ENCODE assay signal across 8 cellular contexts in genomic region chr1:226310123-226310540, GRCh38. TPM values are rescaled to one million over a fixed set of nuclear protein-coding genes. Genes with fewer than 3 reads are reported as not detected.
A peak's percentile ranks its signal among the peaks of the same experiment; 100 is the strongest.
DNase-seq lines count a peak whose midpoint lies in the region; ATAC-seq and TF ChIP-seq lines count a peak whose summit lies in the region.

No MANE protein-coding gene starts in this region.

- H3K36me3 Mint-ChIP-seq in naive thymus-derived CD4-positive, alpha-beta T cell = no peaks in the 10 kb centered on the region

- H3K9me3 ChIP-seq in HUES64 (ENCODE audit: insufficient read depth, low read depth, low read length) (no peaks in the 10 kb centered on the region), ascending aorta (no peaks in the 10 kb centered on the region), Peyer's patch (no peaks in the 10 kb centered on the region)
- H3K9me3 ChIP-seq in naive thymus-derived CD4-positive, alpha-beta T cell (ENCODE audit: control insufficient read depth in 2 of 3, low read length in 3 of 3) = no peaks in the 10 kb centered on the region

- ATAC-seq in naive thymus-derived CD4-positive, alpha-beta T cell = no peak
- no peak for ATAC-seq in GM21737 (IDR thresholded peaks at IDR 0.05; ENCODE audit: unreplicated experiment)

- H3K9ac ChIP-seq in HUES64 (ENCODE audit: low read depth, low read length) = no peak overlapping the region

- H3K4me1 ChIP-seq in HUES64 (ENCODE audit: insufficient read depth, low read length) (peaks cover 24% of the 10 kb centered on the region), ascending aorta (peaks cover 2 to 8% of the 10 kb centered on the region in 2 donors), Peyer's patch (peaks cover 0 to 23% (median 5%) of the 10 kb centered on the region in 4 donors)
- H3K4me1 ChIP-seq in naive thymus-derived CD4-positive, alpha-beta T cell (ENCODE audit: control insufficient read depth in 2 of 2, insufficient read depth in 2 of 2, low read length in 2 of 2) = peaks cover 5% of the 10 kb centered on the region in 2 donors

- H3K9me3 Mint-ChIP-seq in naive thymus-derived CD4-positive, alpha-beta T cell = peaks cover 0 to 5% (median 0%) of the 10 kb centered on the region in 11 donors

- POLR2A ChIA-PET in naive thymus-derived CD4-positive, alpha-beta T cell (lab: Charles Lee) = interaction anchor here (0.8 to 1.7 kb wide), 2 partner anchors 97 to 187 kb away, joined by 4 to 8 read pairs; partner anchors contain the start of gene PARP1

- no peak for TF ChIP-seq POLR2A in Peyer's patch (IDR thresholded peaks at IDR 0.05)

- peak overlapping the region; percentile 94; the same call in 1 of the 2 replicates for H3K27ac ChIP-seq in C4-2B
- H3K27ac ChIP-seq in HUES64 (ENCODE audit: low read depth, low read length) = no peak overlapping the region
- H3K27ac ChIP-seq in ascending aorta = no peak overlapping the region
- H3K27ac ChIP-seq in naive thymus-derived CD4-positive, alpha-beta T cell (ENCODE audit: low read depth, low read length) = no peak overlapping the region
- H3K27ac ChIP-seq in Peyer's patch = peak overlapping the region in 2 of 4 donors; percentile 18 to 37

- no peak for DNase-seq in ascending aorta (ENCODE audit: low spot score in 2 of 2)
- DNase-seq in naive thymus-derived CD4-positive, alpha-beta T cell = no peak
- DNase-seq in stimulated activated CD4-positive, alpha-beta T cell treated with anti-CD3 and anti-CD28 coated beads, Interleukin-4, amount 100 ng/mL, for 4 hours = no peak
- DNase-seq in DMS 273 treated with DMSO at 0.1 percent for 48 hours (lab: John Stamatoyannopoulos, UW) = no peak
- DNase-seq in Peyer's patch = no peak

- H3K4me1 Mint-ChIP-seq in naive thymus-derived CD4-positive, alpha-beta T cell = peaks cover 8 to 33% (median 18%) of the 10 kb centered on the region in 7 donors

- peak overlapping the region; percentile 73 to 94 (median 80) for H3K4me3 Mint-ChIP-seq in naive thymus-derived CD4-positive, alpha-beta T cell

- peaks cover 5 to 30% (median 15%) of the 10 kb centered on the region in 5 donors for H3K27me3 Mint-ChIP-seq in naive thymus-derived CD4-positive, alpha-beta T cell

- peak overlapping the region in 4 of 9 donors; percentile 13 to 84 (median 63) for H3K27ac Mint-ChIP-seq in naive thymus-derived CD4-positive, alpha-beta T cell

- CTCF ChIA-PET in naive thymus-derived CD4-positive, alpha-beta T cell (lab: Charles Lee) = interaction anchor here (1.4 to 1.5 kb wide), 2 partner anchors 184 to 237 kb away, joined by 3 to 4 read pairs; no protein-coding TSS in a partner anchor

- H3K27me3 ChIP-seq in HUES64 (ENCODE audit: insufficient read depth, low read length) (peaks cover 18% of the 10 kb centered on the region), ascending aorta (no peaks in the 10 kb centered on the region), Peyer's patch (no peaks in the 10 kb centered on the region)
- H3K27me3 ChIP-seq in naive thymus-derived CD4-positive, alpha-beta T cell (ENCODE audit: control insufficient read depth in 2 of 2, insufficient read depth in 2 of 2, low read length in 2 of 2) = peaks cover 0 to 4% of the 10 kb centered on the region in 2 donors

- TF ChIP-seq CTCF in C4-2B (conservative IDR thresholded peaks at IDR 0.05) (no peak), ascending aorta (IDR thresholded peaks at IDR 0.05) (no peak), Peyer's patch (IDR thresholded peaks at IDR 0.05) (no peak)

- 64% methylated on average over 8 of the region's 8 CpGs for WGBS in HUES64

- H3K4me3 ChIP-seq in HUES64 (ENCODE audit: low read length) (peak overlapping the region; percentile 97), ascending aorta (peak overlapping the region; percentile 93 to 100), Peyer's patch (no peak overlapping the region)
- H3K4me3 ChIP-seq in naive thymus-derived CD4-positive, alpha-beta T cell (ENCODE audit: low read length) = no peak overlapping the region

- H3K36me3 ChIP-seq in HUES64 (ENCODE audit: insufficient read depth, low read length) (no peaks in the 10 kb centered on the region), ascending aorta (no peaks in the 10 kb centered on the region), Peyer's patch (no peaks in the 10 kb centered on the region)
- peaks cover 0 to 4% (median 0%) of the 10 kb centered on the region in 3 experiments for H3K36me3 ChIP-seq in naive thymus-derived CD4-positive, alpha-beta T cell (ENCODE audit: control insufficient read depth in 2 of 3, insufficient read depth in 3 of 3, low read length in 3 of 3)

- intact Hi-C loops in ascending aorta (cut with DNase I) = loop anchor here (2.0 kb wide), 1 partner anchor 37 kb away; no protein-coding TSS in a partner anchor
- intact Hi-C loops in naive thymus-derived CD4-positive, alpha-beta T cell (cut with micrococcal nuclease) = no loop called here

RNA-seq across cellular contexts. Expression of gene LIN9, which starts 1.2 kb away (rescaled TPM):
- polyA plus RNA-seq in HUES64 (2013, experiment 1 of 2) = 10.8 TPM
- 12.7 TPM for polyA plus RNA-seq in HUES64 (2013, experiment 2 of 2)
- 0.43 TPM for total RNA-seq in ascending aorta
- 1 to 10 TPM; 2.0 to 8.0 (median 5.0) TPM for total RNA-seq in naive thymus-derived CD4-positive, alpha-beta T cell
- polyA plus RNA-seq in naive thymus-derived CD4-positive, alpha-beta T cell = 1 to 10 TPM; 4.8 to 5.2 TPM
- total RNA-seq in Peyer's patch = 1 to 10 TPM; 2.5 to 6.6 (median 4.2) TPM

Comparison
In these comparisons a context has a peak if more than half of its experiments do, and no peak if none do; other contexts are left out.
1. H3K4me3 ChIP-seq: peak in HUES64 (single experiment) and ascending aorta (2 of 2); none in naive thymus-derived CD4-positive, alpha-beta T cell (single experiment) and Peyer's patch (0 of 4).